Comparison of ENCODE assay signal across 16 cellular contexts in the genomic region with DNA sequence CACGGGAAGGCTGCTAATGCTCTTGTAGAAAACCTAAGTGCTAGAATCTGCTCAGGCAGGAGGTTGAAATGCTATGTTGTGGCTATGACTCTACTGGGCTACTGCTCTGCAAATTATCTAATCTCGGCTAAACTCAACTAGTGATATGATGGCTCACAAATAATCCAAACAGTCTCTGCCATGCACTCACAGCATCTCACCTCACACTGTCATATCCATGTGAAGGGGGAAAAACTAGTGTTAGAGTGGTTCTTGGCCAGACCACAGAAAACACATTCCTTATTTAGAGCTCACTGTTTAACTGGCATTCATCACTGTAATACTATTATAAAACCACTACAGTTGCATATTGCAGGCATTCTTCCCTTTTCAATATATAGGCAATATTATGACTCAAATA.
A peak's percentile ranks its signal among the peaks of the same experiment; 100 is the strongest.
DNase-seq lines count a peak whose midpoint lies in the region; ATAC-seq and TF ChIP-seq lines count a peak whose summit lies in the region.
"Had no signal": no experiment of that assay in that cellular context is flagged by ENCODE, and none has a peak within 500 bp of the region (broad histone marks: within the 10 kb centered on the region; RNA-seq: fewer than 3 reads in every experiment).

No MANE protein-coding gene starts in this region.

- no peaks in the 10 kb centered on the region for H3K36me3 Mint-ChIP-seq in activated CD8-positive, alpha-beta T cell treated with anti-CD3 and anti-CD28 coated beads, Interleukin-2, amount 10 ng/mL, durations not matched to agents 7 days and 5 days (ENCODE audit: low read depth)
- peaks cover 0 to 2% (median 0%) of the 10 kb centered on the region in 5 donors for H3K36me3 Mint-ChIP-seq in naive thymus-derived CD4-positive, alpha-beta T cell

- H3K9me3 ChIP-seq in SJSA1 (replicated peaks) (no peaks in the 10 kb centered on the region), psoas muscle (no peaks in the 10 kb centered on the region), tibial artery (no peaks in the 10 kb centered on the region)
- no peaks in the 10 kb centered on the region for H3K9me3 ChIP-seq in naive thymus-derived CD4-positive, alpha-beta T cell (ENCODE audit: control insufficient read depth in 2 of 3, low read length in 3 of 3)

- DNase-seq in ELR (ENCODE audit: low read depth) (peak; percentile 75), SJSA1 (ENCODE audit: low read depth in 1 of 2, low spot score in 2 of 2) (peak in 1 of 2 experiments; percentile 54), glomerular visceral epithelial cell (ENCODE audit: extremely low spot score) (peak; percentile 16), psoas muscle (no peak), tibial artery (no peak), cerebellar cortex (ENCODE audit: low spot score) (no peak)
- no peak for DNase-seq in activated CD8-positive, alpha-beta T cell treated with anti-CD3 and anti-CD28 coated beads, Interleukin-2, amount 10 ng/mL, durations not matched to agents 7 days and 5 days
- no peak for DNase-seq in naive thymus-derived CD4-positive, alpha-beta T cell
- DNase-seq: activated CD4-positive, alpha-beta T cell treated with anti-CD3 and anti-CD28 coated beads, Interleukin-2, amount 10 ng/mL, durations not matched to agents 24 days and 14 days; activated T-cell treated with anti-CD3 and anti-CD28 coated beads, Interleukin-2, amount 50 U/mL, for 48 hours; foreskin keratinocyte; islet precursor cell; NCI-H1694; NCI-H524 treated with DMSO at 0.1 percent for 48 hours; stimulated activated CD4-positive, alpha-beta T cell treated with anti-CD3 and anti-CD28 coated beads, Interleukin-4, amount 100 ng/mL, for 1 hour had no signal

- CTCF ChIA-PET in activated CD8-positive, alpha-beta T cell treated with anti-CD3 and anti-CD28 coated beads, Interleukin-2, amount 10 ng/mL, durations not matched to agents 7 days and 5 days (lab: Charles Lee) = no interaction called here
- CTCF ChIA-PET in naive thymus-derived CD4-positive, alpha-beta T cell (lab: Charles Lee) = no interaction called here

- TF ChIP-seq CTCF in psoas muscle (IDR thresholded peaks at IDR 0.05) (no peak), tibial artery (IDR thresholded peaks at IDR 0.05) (no peak)

- peak in 3 of 4 donors; percentile 15 to 32 (median 22) for ATAC-seq in psoas muscle
- ATAC-seq in activated CD8-positive, alpha-beta T cell treated with anti-CD3 and anti-CD28 coated beads, Interleukin-2, amount 10 ng/mL, durations not matched to agents 7 days and 5 days = no peak
- ATAC-seq in naive thymus-derived CD4-positive, alpha-beta T cell = no peak
- ATAC-seq: foreskin keratinocyte had no signal

- H3K4me3 Mint-ChIP-seq in activated CD8-positive, alpha-beta T cell treated with anti-CD3 and anti-CD28 coated beads, Interleukin-2, amount 10 ng/mL, durations not matched to agents 7 days and 5 days = no peak overlapping the region
- no peak overlapping the region for H3K4me3 Mint-ChIP-seq in naive thymus-derived CD4-positive, alpha-beta T cell
- H3K4me3 Mint-ChIP-seq: activated CD4-positive, alpha-beta T cell treated with anti-CD3 and anti-CD28 coated beads, Interleukin-2, amount 10 ng/mL, durations not matched to agents 24 days and 14 days had no signal

- peak overlapping the region; percentile 8; the same call in 1 of the 2 replicates for H3K27ac ChIP-seq in SJSA1
- H3K27ac ChIP-seq in psoas muscle = no peak overlapping the region
- no peak overlapping the region for H3K27ac ChIP-seq in tibial artery
- no peak overlapping the region for H3K27ac ChIP-seq in naive thymus-derived CD4-positive, alpha-beta T cell (ENCODE audit: low read depth, low read length)
- H3K27ac ChIP-seq: C4-2B, foreskin keratinocyte had no signal

- no peaks in the 10 kb centered on the region for H3K4me1 Mint-ChIP-seq in activated CD8-positive, alpha-beta T cell treated with anti-CD3 and anti-CD28 coated beads, Interleukin-2, amount 10 ng/mL, durations not matched to agents 7 days and 5 days (ENCODE audit: low read depth)
- H3K4me1 Mint-ChIP-seq in naive thymus-derived CD4-positive, alpha-beta T cell = peaks cover 0 to 2% (median 0%) of the 10 kb centered on the region in 7 donors
- H3K4me1 Mint-ChIP-seq: activated CD4-positive, alpha-beta T cell treated with anti-CD3 and anti-CD28 coated beads, Interleukin-2, amount 10 ng/mL, durations not matched to agents 24 days and 14 days had no signal

- H3K4me1 ChIP-seq in SJSA1 (replicated peaks) = peaks cover 56% of the 10 kb centered on the region
- H3K4me1 ChIP-seq in psoas muscle = peaks cover 33% of the 10 kb centered on the region
- peaks cover 0 to 43% (median 12%) of the 10 kb centered on the region in 4 donors for H3K4me1 ChIP-seq in tibial artery
- no peaks in the 10 kb centered on the region for H3K4me1 ChIP-seq in naive thymus-derived CD4-positive, alpha-beta T cell (ENCODE audit: control insufficient read depth in 2 of 2, insufficient read depth in 2 of 2, low read length in 2 of 2)

- no peaks in the 10 kb centered on the region for H3K27me3 ChIP-seq in SJSA1 (replicated peaks)
- H3K27me3 ChIP-seq in psoas muscle (ENCODE audit: insufficient read depth in 3 of 3, low read length in 2 of 3) = no peaks in the 10 kb centered on the region
- no peaks in the 10 kb centered on the region for H3K27me3 ChIP-seq in tibial artery
- no peaks in the 10 kb centered on the region for H3K27me3 ChIP-seq in naive thymus-derived CD4-positive, alpha-beta T cell (ENCODE audit: control insufficient read depth in 2 of 2, insufficient read depth in 2 of 2, low read length in 2 of 2)
- H3K27me3 ChIP-seq: foreskin keratinocyte had no signal

- WGBS in psoas muscle, 3 donors = 82 to 87% (median 87%) methylated on average over 2 of the region's 2 CpGs

- POLR2A ChIA-PET in activated CD8-positive, alpha-beta T cell treated with anti-CD3 and anti-CD28 coated beads, Interleukin-2, amount 10 ng/mL, durations not matched to agents 7 days and 5 days (lab: Charles Lee) = interaction anchor here (0.6 kb wide), 1 partner anchor 16 kb away, joined by 3 read pairs; no protein-coding TSS in a partner anchor
- POLR2A ChIA-PET in naive thymus-derived CD4-positive, alpha-beta T cell (lab: Charles Lee) = no interaction called here

- H3K4me3 ChIP-seq in SJSA1 = no peak overlapping the region
- H3K4me3 ChIP-seq in psoas muscle = no peak overlapping the region
- H3K4me3 ChIP-seq in tibial artery = no peak overlapping the region
- H3K4me3 ChIP-seq in naive thymus-derived CD4-positive, alpha-beta T cell (ENCODE audit: low read length) = no peak overlapping the region

- no peak overlapping the region for H3K27ac Mint-ChIP-seq in activated CD8-positive, alpha-beta T cell treated with anti-CD3 and anti-CD28 coated beads, Interleukin-2, amount 10 ng/mL, durations not matched to agents 7 days and 5 days
- no peak overlapping the region for H3K27ac Mint-ChIP-seq in naive thymus-derived CD4-positive, alpha-beta T cell
- H3K27ac Mint-ChIP-seq: activated CD4-positive, alpha-beta T cell treated with anti-CD3 and anti-CD28 coated beads, Interleukin-2, amount 10 ng/mL, durations not matched to agents 24 days and 14 days had no signal

- H3K9me3 Mint-ChIP-seq in activated CD8-positive, alpha-beta T cell treated with anti-CD3 and anti-CD28 coated beads, Interleukin-2, amount 10 ng/mL, durations not matched to agents 7 days and 5 days (ENCODE audit: insufficient read depth) = no peaks in the 10 kb centered on the region
- H3K9me3 Mint-ChIP-seq in naive thymus-derived CD4-positive, alpha-beta T cell = peaks cover 0 to 9% (median 0%) of the 10 kb centered on the region in 11 donors
- H3K9me3 Mint-ChIP-seq: activated CD4-positive, alpha-beta T cell treated with anti-CD3 and anti-CD28 coated beads, Interleukin-2, amount 10 ng/mL, durations not matched to agents 24 days and 14 days had no signal

- intact Hi-C loops in psoas muscle (cut with DNase I) = loop anchor here in 1 of 2 donors (5.0 kb wide), 1 partner anchor 33 kb away; no protein-coding TSS in a partner anchor
- intact Hi-C loops in tibial artery (cut with DNase I; ENCODE audit: low total_unique reads) = no loop called here
- intact Hi-C loops in naive thymus-derived CD4-positive, alpha-beta T cell (cut with micrococcal nuclease) = no loop called here

- H3K27me3 Mint-ChIP-seq in activated CD8-positive, alpha-beta T cell treated with anti-CD3 and anti-CD28 coated beads, Interleukin-2, amount 10 ng/mL, durations not matched to agents 7 days and 5 days (ENCODE audit: low read depth) = no peaks in the 10 kb centered on the region
- H3K27me3 Mint-ChIP-seq in naive thymus-derived CD4-positive, alpha-beta T cell = peaks cover 0 to 16% (median 0%) of the 10 kb centered on the region in 5 donors
- H3K27me3 Mint-ChIP-seq: activated CD4-positive, alpha-beta T cell treated with anti-CD3 and anti-CD28 coated beads, Interleukin-2, amount 10 ng/mL, durations not matched to agents 24 days and 14 days had no signal

- H3K36me3 ChIP-seq in SJSA1 (no peaks in the 10 kb centered on the region), psoas muscle (ENCODE audit: insufficient read depth in 1 of 2, low read depth in 1 of 2) (no peaks in the 10 kb centered on the region), tibial artery (no peaks in the 10 kb centered on the region)
- no peaks in the 10 kb centered on the region for H3K36me3 ChIP-seq in naive thymus-derived CD4-positive, alpha-beta T cell (ENCODE audit: control insufficient read depth in 2 of 3, insufficient read depth in 3 of 3, low read length in 3 of 3)

Comparison
In these comparisons a context has a peak if more than half of its experiments do, and no peak if none do; other contexts are left out.
1. DNase-seq: peak in ELR (single experiment) and glomerular visceral epithelial cell (single experiment); none in psoas muscle (0 of 2), activated CD8-positive, alpha-beta T cell treated with anti-CD3 and anti-CD28 coated beads, Interleukin-2, amount 10 ng/mL, durations not matched to agents 7 days and 5 days (single experiment), tibial artery (0 of 2), naive thymus-derived CD4-positive, alpha-beta T cell (0 of 9) and cerebellar cortex (single experiment).
2. ATAC-seq: peak in psoas muscle (3 of 4); none in activated CD8-positive, alpha-beta T cell treated with anti-CD3 and anti-CD28 coated beads, Interleukin-2, amount 10 ng/mL, durations not matched to agents 7 days and 5 days (single experiment) and naive thymus-derived CD4-positive, alpha-beta T cell (single experiment).